ENCODE assay signal across 1 cellular context in the genomic region with DNA sequence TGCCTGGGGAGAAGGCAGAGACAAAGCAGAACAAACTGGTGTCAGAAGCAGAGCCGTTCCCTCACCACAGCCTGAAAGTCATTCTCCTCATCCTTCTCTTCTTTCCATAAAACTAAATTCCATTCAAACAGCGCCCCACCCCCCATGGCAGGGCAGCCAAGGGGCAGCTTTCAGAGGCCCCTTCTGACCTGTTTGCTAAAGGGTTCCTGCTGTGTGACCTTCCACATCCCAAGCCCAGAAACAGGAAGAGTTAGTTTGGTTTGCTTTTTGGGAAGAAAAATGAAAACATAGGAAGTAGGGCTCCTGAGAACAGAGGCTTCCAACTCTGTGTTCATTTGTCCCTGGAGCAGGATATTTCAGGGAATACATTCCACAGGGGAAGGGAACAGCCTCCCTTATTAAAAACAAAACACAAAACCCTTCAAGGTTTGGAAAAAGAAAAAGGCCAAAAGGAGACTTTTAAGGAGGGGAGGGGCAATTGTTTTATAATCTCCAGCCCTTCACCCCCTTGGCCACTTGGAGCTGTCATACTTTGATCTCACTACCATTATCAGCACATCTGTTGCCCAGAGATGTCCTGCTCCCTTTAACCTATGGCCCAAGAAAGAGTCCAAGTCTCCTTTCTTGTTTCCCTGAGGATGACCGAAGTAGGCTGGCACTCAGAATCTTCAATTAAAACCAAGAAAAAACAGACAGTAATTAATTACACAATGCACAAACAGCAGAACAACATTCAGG.
TF ChIP-seq lines count a peak whose summit lies in the region.

No MANE protein-coding gene starts in this region.

TF ChIP-seq in endothelial cell of umbilical vein, 7 proteins besides CTCF, POLR2A, EP300 and RAD21:
- TF ChIP-seq, protein P1, sequence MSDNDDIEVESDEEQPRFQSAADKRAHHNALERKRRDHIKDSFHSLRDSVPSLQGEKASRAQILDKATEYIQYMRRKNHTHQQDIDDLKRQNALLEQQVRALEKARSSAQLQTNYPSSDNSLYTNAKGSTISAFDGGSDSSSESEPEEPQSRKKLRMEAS (IDR thresholded peaks at IDR 0.05; ENCODE audit: insufficient read depth, insufficient read length): no peak
- TF ChIP-seq EZH2 (IDR thresholded peaks at IDR 0.05; ENCODE audit: borderline replicate concordance, low read depth, low read length, severe bottlenecking) (no peak), GATA2 (IDR thresholded peaks at IDR 0.05; ENCODE audit: insufficient read depth, insufficient read length, low read depth, low read length) (no peak), FOS (IDR thresholded peaks at IDR 0.05; ENCODE audit: borderline replicate concordance, insufficient read depth, low read length) (no peak), JUN (IDR thresholded peaks at IDR 0.05; ENCODE audit: borderline replicate concordance, insufficient read depth, insufficient read length, low read depth) (no peak), MYC (IDR thresholded peaks at IDR 0.05; ENCODE audit: low read depth, low read length) (no peak), POLR2AphosphoS5 (IDR thresholded peaks at IDR 0.05; ENCODE audit: insufficient read depth, low read depth, low read length) (no peak)
